ENCODE assay signal across 9 cellular contexts in the genomic region with DNA sequence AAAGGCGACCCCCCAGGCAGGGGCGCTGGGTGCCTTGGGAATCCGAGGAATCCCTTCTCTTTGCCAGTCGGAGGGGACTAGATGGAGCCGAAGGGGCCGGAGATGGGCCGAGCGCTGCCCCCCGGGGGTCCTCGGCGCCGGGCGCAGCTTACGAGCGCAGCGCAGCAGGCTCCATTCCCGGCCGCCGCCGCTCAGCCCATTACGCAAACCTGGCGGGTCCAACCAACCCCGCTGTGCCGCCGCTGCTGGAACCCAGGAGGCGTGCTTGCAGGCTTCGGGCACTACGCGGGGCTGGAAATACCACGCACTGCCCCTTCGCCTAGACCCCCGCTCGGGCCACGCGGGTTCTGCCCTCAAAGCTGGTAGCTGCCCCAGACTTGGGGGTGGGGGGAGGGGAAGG. TPM values are rescaled to one million over a fixed set of nuclear protein-coding genes. Genes with fewer than 3 reads are reported as not detected.
A peak's percentile ranks its signal among the peaks of the same experiment; 100 is the strongest.
DNase-seq lines count a peak whose midpoint lies in the region; ATAC-seq, FAIRE-seq and TF ChIP-seq lines count a peak whose summit lies in the region.
"Not testable (repeated sequence)": the region's sequence is repeated elsewhere in the genome, so short reads cannot be mapped to it uniquely, and the experiment has no call there.
"Had no signal": no experiment of that assay in that cellular context is flagged by ENCODE, and none has a peak within 500 bp of the region (broad histone marks: within the 10 kb centered on the region; RNA-seq: fewer than 3 reads in every experiment).

No MANE protein-coding gene starts in this region.

- not testable (repeated sequence) for H3K27me3 ChIP-seq in SJSA1 (replicated peaks); K562 (ENCODE audit: control insufficient read depth in 2 of 2, insufficient read depth in 2 of 2, low read length in 2 of 2); cardiac muscle cell; transverse colon

- H3K27ac Mint-ChIP-seq in Calu3 (ENCODE audit: unreplicated experiment); natural killer cell: not testable (repeated sequence)

- H2AFZ ChIP-seq in K562 (ENCODE audit: low read depth, low read length): not testable (repeated sequence)

- not testable (repeated sequence) for TF ChIP-seq EP300 in K562 (IDR thresholded peaks at IDR 0.05; ENCODE audit: low read length); transverse colon (IDR thresholded peaks at IDR 0.05; ENCODE audit: low read depth)

- CTCF ChIA-PET in Calu3 (lab: Charles Lee); K562 (lab: Yijun Ruan, JAX; ENCODE audit: low intra/inter-chr PET ratio): not testable (repeated sequence)

- not testable (repeated sequence) for H3K9me1 ChIP-seq in K562 (ENCODE audit: control insufficient read depth, insufficient read depth, low read length)

- H3K9ac ChIP-seq in K562 (ENCODE audit: insufficient read depth in 1 of 2, low read depth in 2 of 2, low read length in 2 of 2): not testable (repeated sequence)

- H3K9me3 ChIP-seq in SJSA1 (replicated peaks); K562 (replicated peaks; ENCODE audit: control insufficient read depth, insufficient read depth, low read depth, low read length); cardiac muscle cell (ENCODE audit: low read depth); transverse colon: not testable (repeated sequence)

- not testable (repeated sequence) for H3K4me1 Mint-ChIP-seq in Calu3 (ENCODE audit: low read depth, unreplicated experiment); natural killer cell

- POLR2A ChIA-PET in K562 (lab: Yijun Ruan, JAX): not testable (repeated sequence)

- DNase-seq in Calu3: peak; percentile 66
- DNase-seq in SJSA1 (ENCODE audit: low read depth in 1 of 2, low spot score in 2 of 2): peak in 1 of 2 experiments; percentile 62
- DNase-seq in activated CD8-positive, alpha-beta memory T cell treated with anti-CD3 and anti-CD28 coated beads, Interleukin-2, amount 50 U/mL, for 4 hours: peak; percentile 56
- not testable (repeated sequence) for DNase-seq in K562 (ENCODE audit: extremely low read depth in 1 of 4, low spot score in 3 of 4); cardiac muscle cell (ENCODE audit: low read depth in 1 of 2, low spot score in 1 of 2)
- DNase-seq in natural killer cell: peak; percentile 45
- DNase-seq in stimulated activated CD4-positive, alpha-beta T cell treated with anti-CD3 and anti-CD28 coated beads, Interleukin-2, amount 100 ng/mL, for 24 hours: peak; percentile 65
- peak; percentile 51 for DNase-seq in transverse colon

- not testable (repeated sequence) for H3K79me2 ChIP-seq in K562 (ENCODE audit: control insufficient read depth, insufficient read depth, low read length)

- intact Hi-C loops in Calu3 (cut with micrococcal nuclease; ENCODE audit: unreplicated experiment); K562 (cut with micrococcal nuclease); natural killer cell (cut with micrococcal nuclease); transverse colon (cut with DNase I; ENCODE audit: low total_unique reads): not testable (repeated sequence)

- H3K4me3 ChIP-seq in SJSA1 (peak overlapping the region; percentile 28), cardiac muscle cell (peak overlapping the region; percentile 34), transverse colon (peak overlapping the region; percentile 39 to 75 (median 66))
- not testable (repeated sequence) for H3K4me3 ChIP-seq in K562

- not testable (repeated sequence) for TF ChIP-seq CTCF in Calu3 (IDR thresholded peaks at IDR 0.05; ENCODE audit: unreplicated experiment); K562 (IDR thresholded peaks at IDR 0.05 in 2 of 3, conservative IDR thresholded peaks at IDR 0.05 in 1 of 3; ENCODE audit: insufficient read depth in 2 of 3, low read depth in 1 of 3, low read length in 3 of 3); cardiac muscle cell (IDR thresholded peaks at IDR 0.05; ENCODE audit: low read depth, low read length); natural killer cell (IDR thresholded peaks at IDR 0.05); transverse colon (IDR thresholded peaks at IDR 0.05)

- not testable (repeated sequence) for H3K27ac ChIP-seq in SJSA1; K562 (ENCODE audit: extremely low read depth, low read depth, low read length); cardiac muscle cell
- peak overlapping the region; percentile 81 to 91 (median 90) for H3K27ac ChIP-seq in transverse colon

- H3K9me3 Mint-ChIP-seq in Calu3 (ENCODE audit: low read depth, unreplicated experiment); natural killer cell: not testable (repeated sequence)

- WGBS in K562 (ENCODE audit: insufficient coverage, low coverage, missing lambda C conversion rate): 2% methylated on average over 9 of the region's 35 CpGs
- WGBS in transverse colon (ENCODE audit: low coverage in 1 of 2), 2 donors: no CpG with 5 or more reads among the region's 35 CpGs

- TF ChIP-seq POLR2A in K562 (conservative IDR thresholded peaks at IDR 0.05); transverse colon (IDR thresholded peaks at IDR 0.05): not testable (repeated sequence)

- FAIRE-seq in K562 (lab: Jason Lieb, UNC): not testable (repeated sequence)

- TF ChIP-seq RAD21 in K562 (CRISPR knock-in tag; conservative IDR thresholded peaks at IDR 0.05 in 1 of 2, IDR thresholded peaks at IDR 0.05 in 1 of 2): not testable (repeated sequence)

- not testable (repeated sequence) for H3K4me1 ChIP-seq in SJSA1 (replicated peaks); K562 (replicated peaks in 1 of 2; ENCODE audit: control insufficient read depth in 2 of 2, insufficient read depth in 2 of 2, low read length in 2 of 2); cardiac muscle cell (ENCODE audit: low read depth); transverse colon

- H3K27me3 Mint-ChIP-seq in Calu3 (ENCODE audit: unreplicated experiment); natural killer cell (ENCODE audit: low read depth in 2 of 2): not testable (repeated sequence)

- not testable (repeated sequence) for H4K20me1 ChIP-seq in K562 (replicated peaks; ENCODE audit: control insufficient read depth, insufficient read depth, low read length)

- not testable (repeated sequence) for H3K4me2 ChIP-seq in K562 (ENCODE audit: insufficient read depth, low read length)

- H3K36me3 ChIP-seq in SJSA1; K562 (ENCODE audit: control insufficient read depth, insufficient read depth, low read length); cardiac muscle cell; transverse colon: not testable (repeated sequence)

- H3K36me3 Mint-ChIP-seq in Calu3 (ENCODE audit: insufficient read depth, unreplicated experiment); natural killer cell: not testable (repeated sequence)

- not testable (repeated sequence) for ATAC-seq in K562, natural killer cell

- in situ Hi-C loops in K562 (cut with MboI); transverse colon (cut with MboI; ENCODE audit: low pct_ligation_motif_present in 1 of 4, low pct_unique_long_range_greater_than_20kb in 1 of 4, low sequenced_read_pairs in 3 of 4): not testable (repeated sequence)

- H3K4me3 Mint-ChIP-seq in Calu3 (ENCODE audit: low read depth, unreplicated experiment); natural killer cell: not testable (repeated sequence)

- BruUV-seq in Calu3 (replicated peaks; lab: Mats Ljungman, UMichigan); K562 (replicated peaks; lab: Mats Ljungman, UMichigan): not testable (repeated sequence)

TF ChIP-seq in K562, 482 proteins besides CTCF, POLR2A, EP300 and RAD21:
- TF ChIP-seq HNRNPLL (IDR thresholded peaks at IDR 0.05; ENCODE audit: low read depth, low read length, poor library complexity, severe bottlenecking) (peak; percentile 65), RBFOX2 (IDR thresholded peaks at IDR 0.05; ENCODE audit: low read depth, low read length) (0 out of 2 replicates have a peak, but pooled peaks have one; percentile 14)

RNA-seq across cellular contexts. Expression of a gene that starts 26.9 kb away (rescaled TPM):
- total RNA-seq in Calu3 (2022) (not detected in 2 replicates), K562 (2014; rRNA removed) (not detected in 2 replicates), K562 (2014; rRNA removed; fragmentation: Illumina TruSeq; extraction: Trizol) (not detected in 2 replicates), K562 (2015; rRNA removed; fragmentation: Illumina TruSeq; extraction: Trizol) (not detected in 2 replicates), K562 (2021) (not detected in 2 replicates), cardiac muscle cell (not detected in 2 replicates), natural killer cell (not detected), transverse colon (not detected)
- not detected in 2 replicates for total RNA-seq in SJSA1 (2014; rRNA removed; shearing (Covaris generic))
- total RNA-seq in K562 (2011; cell fraction: chromatin; rRNA removed; ENCODE audit: low replicate concordance): not detected in 2 replicates
- not detected in 2 replicates for total RNA-seq in K562 (2011; cell fraction: nucleolus; rRNA removed)
- not detected in 2 replicates for total RNA-seq in K562 (2011; cell fraction: nucleoplasm; rRNA removed)
- polyA plus RNA-seq in K562 (2011; rRNA removed) (not detected in 2 replicates), K562 (2014; fragmentation: Illumina TruSeq; extraction: Trizol) (not detected in 2 replicates), K562 (2014; fragmentation: Nextera tagmentation; extraction: Ambion mirVana) (not detected), K562 (2014; rRNA removed) (not detected in 2 replicates), cardiac muscle cell (not detected in 2 replicates)
- polyA plus RNA-seq in K562 (2011; cell fraction: cytosol; rRNA removed): not detected in 2 replicates
- polyA plus RNA-seq in K562 (2011; cell fraction: nucleus; rRNA removed): not detected in 2 replicates
- not detected in 2 replicates for polyA plus RNA-seq in K562 (2012)
- not detected in 2 replicates for polyA minus RNA-seq in K562 (2011; rRNA and poly(A)+ RNA removed)
- not detected in 2 replicates for polyA minus RNA-seq in K562 (2011; cell fraction: cytosol; rRNA and poly(A)+ RNA removed)
- polyA minus RNA-seq in K562 (2011; cell fraction: nucleus; rRNA and poly(A)+ RNA removed): not detected in 2 replicates
- total RNA-seq: pulmonary artery endothelial cell had no signal
